Comparison of ENCODE assay signal across 3 cellular contexts in the genomic region with DNA sequence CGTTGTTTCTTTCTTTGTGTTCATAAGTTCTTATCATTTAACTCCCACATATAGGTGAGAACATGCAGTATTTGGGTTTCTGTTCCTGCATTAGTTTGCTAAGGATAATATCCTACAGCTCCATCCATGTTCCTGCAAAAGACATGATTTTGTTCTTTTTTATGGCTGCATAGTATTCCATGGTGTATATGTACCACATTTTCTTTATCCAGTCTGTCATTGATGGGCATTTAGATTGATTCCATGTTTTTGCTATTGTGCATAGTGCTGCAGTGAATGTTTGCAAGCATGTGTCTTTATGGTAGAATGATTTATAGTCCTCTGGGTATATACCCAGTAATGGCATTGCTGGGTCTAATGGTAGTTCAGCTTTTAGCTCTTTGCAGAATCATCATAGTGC. TPM values are rescaled to one million over a fixed set of nuclear protein-coding genes. Genes with fewer than 3 reads are reported as not detected.
"Had no signal": no experiment of that assay in that cellular context is flagged by ENCODE, and none has a peak within 500 bp of the region (broad histone marks: within the 10 kb centered on the region; RNA-seq: fewer than 3 reads in every experiment).

No MANE protein-coding gene starts in this region.

RNA-seq across cellular contexts. Expression of gene SOSTDC1, which starts 9.2 kb away (rescaled TPM):
- total RNA-seq: LHCN-M2, M059J, MCF 10A had no signal
